1 cellular context compared by ENCODE assay signal in genomic region chr17:65941500-65941899, GRCh38.
TF ChIP-seq lines count a peak whose summit lies in the region.

No MANE protein-coding gene starts in this region.

TF ChIP-seq in GM23338, 12 proteins besides CTCF, POLR2A, EP300 and RAD21 (continued from another document):
- TF ChIP-seq ZNF462 (CRISPR knock-in tag; IDR thresholded peaks at IDR 0.05): no peak
- no peak for TF ChIP-seq EZH2phosphoT487 (IDR thresholded peaks at IDR 0.05; ENCODE audit: unreplicated experiment)
- no peak for TF ChIP-seq POLR2AphosphoS5 (IDR thresholded peaks at IDR 0.05; ENCODE audit: low read depth)
- TF ChIP-seq REST (IDR thresholded peaks at IDR 0.05; ENCODE audit: unreplicated experiment): no peak
- TF ChIP-seq ZNF331 (CRISPR knock-in tag; IDR thresholded peaks at IDR 0.05; ENCODE audit: low read depth): no peak
TF ChIP-seq in GM23338: peak in this region for 0.
